Comparison of ENCODE assay signal across 21 cellular contexts in the genomic region with DNA sequence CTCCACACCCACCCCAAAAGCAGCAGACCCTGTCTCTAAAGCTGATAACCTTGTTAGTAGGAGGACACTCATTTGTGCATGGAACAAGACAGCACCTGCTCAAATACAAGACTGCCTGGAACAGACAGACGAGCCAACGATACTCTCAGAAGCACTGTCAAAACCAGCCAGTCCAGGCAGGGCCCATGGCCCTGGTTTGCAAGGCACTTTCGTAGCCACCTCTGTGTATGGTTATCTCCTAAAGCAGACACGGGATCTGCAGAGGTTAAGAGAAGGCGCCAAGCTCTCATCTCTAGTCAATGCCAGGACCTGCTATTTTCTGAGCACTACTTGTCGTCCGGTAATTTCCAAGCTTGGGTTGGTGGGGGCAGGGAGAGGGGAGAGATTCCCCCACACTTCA. TPM values are rescaled to one million over a fixed set of nuclear protein-coding genes. Genes with fewer than 3 reads are reported as not detected.
"Had no signal": no experiment of that assay in that cellular context is flagged by ENCODE, and none has a peak within 500 bp of the region (broad histone marks: within the 10 kb centered on the region; RNA-seq: fewer than 3 reads in every experiment).

No MANE protein-coding gene starts in this region.

- H3K9me3 ChIP-seq: esophagus muscularis mucosa, neutrophil, ovary, psoas muscle, stomach, suprapubic skin, transverse colon had no signal

- H3K27ac Mint-ChIP-seq: activated CD4-positive, alpha-beta T cell treated with anti-CD3 and anti-CD28 coated beads, Interleukin-2, amount 10 ng/mL, durations not matched to agents 7 days and 5 days; activated CD8-positive, alpha-beta memory T cell treated with anti-CD3 and anti-CD28 coated beads, Interleukin-2, amount 10 ng/mL, durations not matched to agents 7 days and 5 days; activated CD8-positive, alpha-beta T cell treated with anti-CD3 and anti-CD28 coated beads for 36 hours; activated naive CD8-positive, alpha-beta T cell treated with anti-CD3 and anti-CD28 coated beads, Interleukin-2, amount 50 U/mL, for 24 hours; effector memory CD8-positive, alpha-beta T cell; natural killer cell; stimulated activated memory B cell treated with anti-CD40 and anti-IgM and Interleukin-4, amounts not matched to agents 10 μg/mL and 1 μg/mL and 100 μg/mL, for 72 hours had no signal

- H3K4me1 Mint-ChIP-seq: activated naive CD8-positive, alpha-beta T cell treated with anti-CD3 and anti-CD28 coated beads, Interleukin-2, amount 50 U/mL, for 24 hours had no signal

- H3K36me3 ChIP-seq: brain microvascular endothelial cell, esophagus muscularis mucosa, neutrophil, ovary, stomach, suprapubic skin, transverse colon had no signal

- H3K4me3 ChIP-seq: ovary, psoas muscle, skin epidermis, suprapubic skin, transverse colon had no signal

- H3K9me3 Mint-ChIP-seq: activated CD4-positive, alpha-beta T cell treated with anti-CD3 and anti-CD28 coated beads, Interleukin-2, amount 10 ng/mL, durations not matched to agents 7 days and 5 days; activated CD8-positive, alpha-beta T cell treated with anti-CD3 and anti-CD28 coated beads for 36 hours; activated naive CD8-positive, alpha-beta T cell treated with anti-CD3 and anti-CD28 coated beads, Interleukin-2, amount 50 U/mL, for 24 hours; effector memory CD8-positive, alpha-beta T cell; natural killer cell; stimulated activated memory B cell treated with anti-CD40 and anti-IgM and Interleukin-4, amounts not matched to agents 10 μg/mL and 1 μg/mL and 100 μg/mL, for 72 hours had no signal

- FAIRE-seq: frontal cortex, islet of Langerhans had no signal

- H3K27me3 ChIP-seq: brain microvascular endothelial cell, neutrophil, ovary had no signal

- H3K27ac ChIP-seq: brain microvascular endothelial cell, esophagus muscularis mucosa, neutrophil, ovary, psoas muscle, skin epidermis, stomach, suprapubic skin, transverse colon, VCaP had no signal

- H3K36me3 Mint-ChIP-seq: activated CD8-positive, alpha-beta memory T cell treated with anti-CD3 and anti-CD28 coated beads, Interleukin-2, amount 10 ng/mL, durations not matched to agents 7 days and 5 days; natural killer cell; stimulated activated memory B cell treated with anti-CD40 and anti-IgM and Interleukin-4, amounts not matched to agents 10 μg/mL and 1 μg/mL and 100 μg/mL, for 72 hours had no signal

- H3K4me3 Mint-ChIP-seq: activated CD4-positive, alpha-beta T cell treated with anti-CD3 and anti-CD28 coated beads, Interleukin-2, amount 10 ng/mL, durations not matched to agents 7 days and 5 days; activated CD8-positive, alpha-beta memory T cell treated with anti-CD3 and anti-CD28 coated beads, Interleukin-2, amount 10 ng/mL, durations not matched to agents 7 days and 5 days; activated CD8-positive, alpha-beta T cell treated with anti-CD3 and anti-CD28 coated beads for 36 hours; activated naive CD8-positive, alpha-beta T cell treated with anti-CD3 and anti-CD28 coated beads, Interleukin-2, amount 50 U/mL, for 24 hours; natural killer cell; stimulated activated memory B cell treated with anti-CD40 and anti-IgM and Interleukin-4, amounts not matched to agents 10 μg/mL and 1 μg/mL and 100 μg/mL, for 72 hours had no signal

RNA-seq across cellular contexts. Expression of a gene that starts 10.5 kb away (rescaled TPM):
- total RNA-seq: activated CD4-positive, alpha-beta T cell treated with anti-CD3 and anti-CD28 coated beads, Interleukin-2, amount 10 ng/mL, durations not matched to agents 7 days and 5 days; activated CD8-positive, alpha-beta memory T cell treated with anti-CD3 and anti-CD28 coated beads, Interleukin-2, amount 10 ng/mL, durations not matched to agents 7 days and 5 days; activated CD8-positive, alpha-beta T cell treated with anti-CD3 and anti-CD28 coated beads for 36 hours; dermis microvascular lymphatic vessel endothelial cell; natural killer cell; T-helper 2 cell treated with Interferon-gamma antibody and Interleukin-4, amounts not matched to agents 100 ng/mL and 5 ng/mL, for 36 hours had no signal
